In the genomic region with DNA sequence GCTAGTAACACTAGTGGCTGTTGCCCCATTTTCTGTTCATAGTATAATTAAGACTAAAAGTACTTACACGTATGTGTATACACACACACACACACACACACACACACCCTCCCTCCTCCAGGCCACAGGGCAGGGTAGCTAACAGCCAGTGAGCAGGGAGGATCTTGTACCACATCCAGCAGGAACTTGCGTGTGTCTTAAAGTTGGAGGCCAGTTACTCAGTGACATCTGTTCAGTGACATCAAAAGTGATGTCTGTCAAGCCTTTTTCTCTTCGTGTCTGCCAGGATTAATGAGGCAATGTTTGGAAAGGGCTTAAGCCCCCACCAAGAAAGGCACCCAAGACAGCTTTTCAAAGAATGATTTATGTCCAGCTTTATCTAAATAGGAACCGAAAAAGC, we compare ENCODE assay signal across 9 cellular contexts.
A peak's percentile ranks its signal among the peaks of the same experiment; 100 is the strongest.
DNase-seq lines count a peak whose midpoint lies in the region; ATAC-seq and TF ChIP-seq lines count a peak whose summit lies in the region.
"Had no signal": no experiment of that assay in that cellular context is flagged by ENCODE, and none has a peak within 500 bp of the region (broad histone marks: within the 10 kb centered on the region; RNA-seq: fewer than 3 reads in every experiment).

No MANE protein-coding gene starts in this region.

- H3K36me3 ChIP-seq in right atrium auricular region, result no peaks in the 10 kb centered on the region
- H3K36me3 ChIP-seq in stomach, result no peaks in the 10 kb centered on the region

- intact Hi-C loops in stomach (cut with DNase I; ENCODE audit: low total_unique reads), result loop anchor here (5.0 kb wide), 1 partner anchor 108 kb away; no protein-coding TSS in a partner anchor

- 19 to 35% (median 23%) methylated on average over 4 of the region's 4 CpGs for WGBS in stomach, 5 donors

- no peaks in the 10 kb centered on the region for H3K9me3 ChIP-seq in right atrium auricular region
- no peaks in the 10 kb centered on the region for H3K9me3 ChIP-seq in stomach

- H3K4me1 Mint-ChIP-seq in T-helper 2 cell treated with Interferon-gamma antibody and Interleukin-4, amounts not matched to agents 5 μg/mL and 100 μg/mL, for 36 hours (ENCODE audit: low read depth), result no peaks in the 10 kb centered on the region

- no peak overlapping the region for H3K27ac Mint-ChIP-seq in T-helper 2 cell treated with Interferon-gamma antibody and Interleukin-4, amounts not matched to agents 5 μg/mL and 100 μg/mL, for 36 hours

- H3K9me3 Mint-ChIP-seq in T-helper 2 cell treated with Interferon-gamma antibody and Interleukin-4, amounts not matched to agents 5 μg/mL and 100 μg/mL, for 36 hours, result no peaks in the 10 kb centered on the region

- H3K4me1 ChIP-seq in right atrium auricular region (peaks cover 0 to 21% of the 10 kb centered on the region in 2 donors), stomach (peaks cover 18 to 36% (median 23%) of the 10 kb centered on the region in 4 donors)

- no peak for TF ChIP-seq CTCF in right atrium auricular region (IDR thresholded peaks at IDR 0.05)
- TF ChIP-seq CTCF in stomach (IDR thresholded peaks at IDR 0.05), result no peak

- H3K27me3 ChIP-seq in right atrium auricular region (no peaks in the 10 kb centered on the region), stomach (peaks cover 0 to 4% (median 0%) of the 10 kb centered on the region in 3 donors)

- H3K27me3 Mint-ChIP-seq in T-helper 2 cell treated with Interferon-gamma antibody and Interleukin-4, amounts not matched to agents 5 μg/mL and 100 μg/mL, for 36 hours (ENCODE audit: low read depth), result peaks cover 43% of the 10 kb centered on the region

- ATAC-seq in HG02981 (IDR thresholded peaks at IDR 0.05; ENCODE audit: unreplicated experiment) (no peak), GM18498 (IDR thresholded peaks at IDR 0.05; ENCODE audit: unreplicated experiment) (no peak)

- TF ChIP-seq POLR2A in stomach (IDR thresholded peaks at IDR 0.05), result no peak

- DNase-seq in LHCN-M2 (ENCODE audit: low read depth), result peak; percentile 89
- DNase-seq in T-helper 2 cell treated with Interferon-gamma antibody and Interleukin-4, amounts not matched to agents 5 μg/mL and 100 μg/mL, for 36 hours (ENCODE audit: low spot score), result no peak
- DNase-seq in right atrium auricular region (ENCODE audit: low spot score), result peak; percentile 89
- DNase-seq in stomach, result peak; percentile 48
- DNase-seq in GOT3 (lab: John Stamatoyannopoulos, UW), result no peak
- DNase-seq in middle frontal gyrus (ENCODE audit: extremely low spot score, low spot score), result no peak

- peak overlapping the region; percentile 42 to 44 for H3K4me3 ChIP-seq in right atrium auricular region
- peak overlapping the region in 1 of 4 donors; percentile 43 for H3K4me3 ChIP-seq in stomach

- H3K27ac ChIP-seq in right atrium auricular region (peak overlapping the region; percentile 94 to 96), stomach (peak overlapping the region; percentile 49 to 97 (median 93))
- H3K27ac ChIP-seq: KMS-11 had no signal

- peak overlapping the region; percentile 58 for H3K4me3 Mint-ChIP-seq in T-helper 2 cell treated with Interferon-gamma antibody and Interleukin-4, amounts not matched to agents 5 μg/mL and 100 μg/mL, for 36 hours

- no peaks in the 10 kb centered on the region for H3K36me3 Mint-ChIP-seq in T-helper 2 cell treated with Interferon-gamma antibody and Interleukin-4, amounts not matched to agents 5 μg/mL and 100 μg/mL, for 36 hours (ENCODE audit: low read depth)

- TF ChIP-seq EP300 in stomach (IDR thresholded peaks at IDR 0.05), result no peak

Comparison
In these comparisons a context has a peak if more than half of its experiments do, and no peak if none do; other contexts are left out.
1. DNase-seq: peak in LHCN-M2 (single experiment), right atrium auricular region (single experiment) and stomach (single experiment); none in T-helper 2 cell treated with Interferon-gamma antibody and Interleukin-4, amounts not matched to agents 5 μg/mL and 100 μg/mL, for 36 hours (single experiment), GOT3 (single experiment) and middle frontal gyrus (single experiment).